ENCODE assay signal across 20 cellular contexts in the genomic region with DNA sequence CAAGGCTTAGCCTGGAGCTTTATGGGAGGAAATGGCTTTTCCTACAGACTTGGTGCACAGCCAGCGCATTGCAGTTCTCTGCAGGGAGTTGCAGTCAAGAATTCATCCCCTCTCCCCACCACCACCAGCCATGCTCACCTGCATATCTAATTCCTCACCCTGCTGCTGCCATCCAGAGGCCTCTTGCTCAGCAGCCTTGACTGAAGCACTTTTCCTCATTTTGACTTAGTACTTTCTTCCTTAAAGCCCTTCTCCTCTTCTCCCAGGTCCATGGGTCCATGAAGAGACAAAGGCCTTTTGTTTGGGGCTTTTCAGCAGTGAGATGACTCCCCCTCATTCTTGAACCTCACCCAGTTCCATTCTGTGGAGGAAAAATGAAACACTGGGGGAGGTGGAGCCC. TPM values are rescaled to one million over a fixed set of nuclear protein-coding genes. Genes with fewer than 3 reads are reported as not detected.
A peak's percentile ranks its signal among the peaks of the same experiment; 100 is the strongest.
DNase-seq lines count a peak whose midpoint lies in the region; ATAC-seq and TF ChIP-seq lines count a peak whose summit lies in the region.
"Had no signal": no experiment of that assay in that cellular context is flagged by ENCODE, and none has a peak within 500 bp of the region (broad histone marks: within the 10 kb centered on the region; RNA-seq: fewer than 3 reads in every experiment).

No MANE protein-coding gene starts in this region.

- intact Hi-C loops in dendritic cell treated with granulocyte-macrophage colony-stimulating factor and Interleukin-4, amounts not matched to agents 40 ng/mL and 50 ng/mL, for 4 days (cut with micrococcal nuclease): no loop called here
- intact Hi-C loops in activated naive CD4-positive, alpha-beta T cell treated with anti-CD3 and anti-CD28 coated beads for 36 hours (cut with micrococcal nuclease): no loop called here
- intact Hi-C loops in heart left ventricle (cut with DNase I): no loop called here

- no peaks in the 10 kb centered on the region for H3K27me3 Mint-ChIP-seq in dendritic cell treated with granulocyte-macrophage colony-stimulating factor and Interleukin-4, amounts not matched to agents 40 ng/mL and 50 ng/mL, for 4 days
- peaks cover 2% of the 10 kb centered on the region for H3K27me3 Mint-ChIP-seq in nephron progenitor cell (ENCODE audit: low read depth, poor library complexity)
- peaks cover 10% of the 10 kb centered on the region for H3K27me3 Mint-ChIP-seq in activated naive CD4-positive, alpha-beta T cell treated with anti-CD3 and anti-CD28 coated beads for 36 hours (ENCODE audit: low read depth)

- H3K27me3 ChIP-seq in Loucy (ENCODE audit: insufficient read depth, low read length, poor library complexity, severe bottlenecking) (no peaks in the 10 kb centered on the region), heart left ventricle (no peaks in the 10 kb centered on the region)
- H3K27me3 ChIP-seq: brain microvascular endothelial cell had no signal

- CTCF ChIA-PET in activated naive CD4-positive, alpha-beta T cell treated with anti-CD3 and anti-CD28 coated beads for 36 hours (lab: Charles Lee): interaction anchor here (1.1 kb wide), 1 partner anchor 63 kb away, joined by 4 read pairs; no protein-coding TSS in a partner anchor

- TF ChIP-seq CTCF in Loucy (conservative IDR thresholded peaks at IDR 0.05; ENCODE audit: low read length): peak; percentile 53
- no peak for TF ChIP-seq CTCF in nephron progenitor cell (IDR thresholded peaks at IDR 0.05)
- peak in 1 of 12 donors; percentile 7 for TF ChIP-seq CTCF in heart left ventricle (IDR thresholded peaks at IDR 0.05)

- H3K9me3 Mint-ChIP-seq in dendritic cell treated with granulocyte-macrophage colony-stimulating factor and Interleukin-4, amounts not matched to agents 40 ng/mL and 50 ng/mL, for 4 days: peaks cover 7% of the 10 kb centered on the region
- peaks cover 14% of the 10 kb centered on the region for H3K9me3 Mint-ChIP-seq in nephron progenitor cell
- H3K9me3 Mint-ChIP-seq in activated naive CD4-positive, alpha-beta T cell treated with anti-CD3 and anti-CD28 coated beads for 36 hours: no peaks in the 10 kb centered on the region
- H3K9me3 Mint-ChIP-seq: T-cell, type B pancreatic cell had no signal

- peak overlapping the region; percentile 39 for H3K4me2 ChIP-seq in Loucy (ENCODE audit: low read depth, low read length, poor library complexity, severe bottlenecking)

- H3K9ac ChIP-seq in Loucy (ENCODE audit: low read depth, low read length, poor library complexity, severe bottlenecking): peak overlapping the region; percentile 32

- H3K4me3 ChIP-seq in Loucy (ENCODE audit: low read length, poor library complexity, severe bottlenecking): peak overlapping the region; percentile 22
- no peak overlapping the region for H3K4me3 ChIP-seq in heart left ventricle
- H3K4me3 ChIP-seq: lower lobe of right lung had no signal

- WGBS in heart left ventricle, 4 donors: 47 to 69% (median 56%) methylated on average over 1 of the region's 1 CpG

- no peaks in the 10 kb centered on the region for H3K9me2 ChIP-seq in Loucy (replicated peaks; ENCODE audit: low read depth, low read length)

- H3F3A ChIP-seq in Loucy (ENCODE audit: low read depth): no peaks in the 10 kb centered on the region

- no peaks in the 10 kb centered on the region for H3K36me3 Mint-ChIP-seq in dendritic cell treated with granulocyte-macrophage colony-stimulating factor and Interleukin-4, amounts not matched to agents 40 ng/mL and 50 ng/mL, for 4 days (ENCODE audit: low read depth)
- no peaks in the 10 kb centered on the region for H3K36me3 Mint-ChIP-seq in nephron progenitor cell (ENCODE audit: low read depth)
- H3K36me3 Mint-ChIP-seq in activated naive CD4-positive, alpha-beta T cell treated with anti-CD3 and anti-CD28 coated beads for 36 hours (ENCODE audit: low read depth): no peaks in the 10 kb centered on the region
- H3K36me3 Mint-ChIP-seq: activated naive CD4-positive, alpha-beta T cell treated with anti-CD3 and anti-CD28 coated beads, Interleukin-2, amount 50 U/mL, for 24 hours; T-cell; type B pancreatic cell had no signal

- H3K4me1 ChIP-seq in Loucy (ENCODE audit: insufficient read depth, low read length, poor library complexity, severe bottlenecking) (peaks cover 8% of the 10 kb centered on the region), heart left ventricle (peaks cover 0 to 22% (median 0%) of the 10 kb centered on the region in 12 donors)
- H3K4me1 ChIP-seq: lower lobe of right lung had no signal

- DNase-seq in GDM1 (lab: John Stamatoyannopoulos, UW) (peak; percentile 43), nephron progenitor cell (peak; percentile 5), heart left ventricle (no peak)
- no peak for DNase-seq in activated naive CD4-positive, alpha-beta T cell treated with anti-CD3 and anti-CD28 coated beads for 36 hours
- no peak for DNase-seq in NK-92 treated with Interleukin-12 subunit alpha and Interleukin-12 subunit beta, amount 100 ng/mL, for 24 hours (lab: John Stamatoyannopoulos, UW)
- DNase-seq: activated CD4-positive, alpha-beta T cell treated with anti-CD3 and anti-CD28 coated beads for 1 hour; brain microvascular endothelial cell; IMR-90; lower lobe of right lung; NCI-H1417 treated with DMSO at 0.1 percent for 48 hours; NCI-H524; stimulated activated CD4-positive, alpha-beta T cell treated with anti-CD3 and anti-CD28 coated beads, Interleukin-4, amount 100 ng/mL, for 24 hours; T-cell had no signal

- no peak for TF ChIP-seq POLR2A in heart left ventricle (IDR thresholded peaks at IDR 0.05)

- H3K4me3 Mint-ChIP-seq in dendritic cell treated with granulocyte-macrophage colony-stimulating factor and Interleukin-4, amounts not matched to agents 40 ng/mL and 50 ng/mL, for 4 days: no peak overlapping the region
- H3K4me3 Mint-ChIP-seq in nephron progenitor cell: no peak overlapping the region
- no peak overlapping the region for H3K4me3 Mint-ChIP-seq in activated naive CD4-positive, alpha-beta T cell treated with anti-CD3 and anti-CD28 coated beads for 36 hours
- H3K4me3 Mint-ChIP-seq: activated naive CD4-positive, alpha-beta T cell treated with anti-CD3 and anti-CD28 coated beads, Interleukin-2, amount 50 U/mL, for 24 hours; nephron; T-cell; type B pancreatic cell had no signal

- H3K36me3 ChIP-seq in Loucy (ENCODE audit: insufficient read depth, low read length) (no peaks in the 10 kb centered on the region), heart left ventricle (no peaks in the 10 kb centered on the region)
- H3K36me3 ChIP-seq: brain microvascular endothelial cell, lower lobe of right lung had no signal

- no peaks in the 10 kb centered on the region for H3K79me2 ChIP-seq in Loucy (ENCODE audit: insufficient read depth, low read length)

- H3K27ac Mint-ChIP-seq in dendritic cell treated with granulocyte-macrophage colony-stimulating factor and Interleukin-4, amounts not matched to agents 40 ng/mL and 50 ng/mL, for 4 days: peak overlapping the region; percentile 65
- H3K27ac Mint-ChIP-seq in nephron progenitor cell: no peak overlapping the region
- H3K27ac Mint-ChIP-seq in activated naive CD4-positive, alpha-beta T cell treated with anti-CD3 and anti-CD28 coated beads for 36 hours: no peak overlapping the region
- H3K27ac Mint-ChIP-seq: activated naive CD4-positive, alpha-beta T cell treated with anti-CD3 and anti-CD28 coated beads, Interleukin-2, amount 50 U/mL, for 24 hours; T-cell; type B pancreatic cell had no signal

- peaks cover 29% of the 10 kb centered on the region for H3K4me1 Mint-ChIP-seq in dendritic cell treated with granulocyte-macrophage colony-stimulating factor and Interleukin-4, amounts not matched to agents 40 ng/mL and 50 ng/mL, for 4 days (ENCODE audit: low read depth)
- H3K4me1 Mint-ChIP-seq in nephron progenitor cell: peaks cover 9% of the 10 kb centered on the region
- no peaks in the 10 kb centered on the region for H3K4me1 Mint-ChIP-seq in activated naive CD4-positive, alpha-beta T cell treated with anti-CD3 and anti-CD28 coated beads for 36 hours (ENCODE audit: low read depth)
- H3K4me1 Mint-ChIP-seq: activated naive CD4-positive, alpha-beta T cell treated with anti-CD3 and anti-CD28 coated beads, Interleukin-2, amount 50 U/mL, for 24 hours; nephron had no signal

- peak overlapping the region; percentile 91 for H2AFZ ChIP-seq in Loucy (ENCODE audit: low read length)

- H4K20me1 ChIP-seq in Loucy (ENCODE audit: insufficient read depth, low read length, poor library complexity, severe bottlenecking): no peaks in the 10 kb centered on the region

- no peak overlapping the region for H3K27ac ChIP-seq in heart left ventricle
- H3K27ac ChIP-seq: brain microvascular endothelial cell, lower lobe of right lung had no signal

- ATAC-seq in GM19395 (IDR thresholded peaks at IDR 0.05; ENCODE audit: unreplicated experiment) (no peak), heart left ventricle (no peak)
- ATAC-seq: lower lobe of right lung, T-cell had no signal

- H3K9me3 ChIP-seq in Loucy (ENCODE audit: insufficient read depth, low read depth, low read length) (no peaks in the 10 kb centered on the region), heart left ventricle (peaks cover 0 to 4% (median 0%) of the 10 kb centered on the region in 12 donors)
- H3K9me3 ChIP-seq: lower lobe of right lung had no signal

RNA-seq across cellular contexts. Expression of a gene that starts 39.7 kb away (rescaled TPM):
- total RNA-seq in activated naive CD4-positive, alpha-beta T cell treated with anti-CD3 and anti-CD28 coated beads for 36 hours: not detected
- total RNA-seq in heart left ventricle: 1 to 10 TPM in 2 of 9 donors, under 1 TPM in 5, not detected in 2; 0.38 to 5.2 (median 0.54) TPM
- under 1 TPM in 1 of 2 donors, not detected in 1; 0.11 TPM for polyA plus RNA-seq in heart left ventricle
- total RNA-seq: IMR-90, RPMI7951 had no signal
- polyA plus RNA-seq: IMR-90 had no signal

Comparison
In these comparisons a context has a peak if more than half of its experiments do, and no peak if none do; other contexts are left out.
1. DNase-seq: peak in GDM1 (single experiment) and nephron progenitor cell (single experiment); none in activated naive CD4-positive, alpha-beta T cell treated with anti-CD3 and anti-CD28 coated beads for 36 hours (single experiment), NK-92 treated with Interleukin-12 subunit alpha and Interleukin-12 subunit beta, amount 100 ng/mL, for 24 hours (single experiment) and heart left ventricle (0 of 5).